ENCODE assay signal across 24 cellular contexts in the genomic region with DNA sequence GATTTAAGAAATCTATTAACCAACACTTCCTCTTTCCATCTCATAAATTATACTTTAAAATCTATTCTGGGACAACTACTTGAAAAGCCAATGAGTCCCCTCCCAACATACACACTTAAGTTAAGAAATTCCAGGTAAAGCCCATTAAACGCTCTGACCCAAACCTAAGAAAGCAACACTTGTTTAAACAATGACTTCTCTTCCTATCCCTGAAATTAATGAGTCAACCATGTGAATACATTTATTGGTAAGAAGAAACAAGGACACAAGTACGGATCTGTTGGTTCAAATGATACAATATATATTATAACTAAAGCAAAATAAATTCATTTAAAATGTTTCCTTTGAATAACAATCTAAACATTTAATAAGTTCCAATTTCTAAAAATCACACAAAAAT.
"Had no signal": no experiment of that assay in that cellular context is flagged by ENCODE, and none has a peak within 500 bp of the region (broad histone marks: within the 10 kb centered on the region; RNA-seq: fewer than 3 reads in every experiment).

No MANE protein-coding gene starts in this region.

- H3K4me1 ChIP-seq: left ventricle myocardium inferior, suprapubic skin, tibial artery, upper lobe of right lung, uterus had no signal

- H3K9me3 ChIP-seq: left ventricle myocardium inferior, ovary, suprapubic skin, thoracic aorta, tibial artery, upper lobe of right lung, uterus had no signal

- H3K27ac ChIP-seq: left ventricle myocardium inferior, ovary, skin epidermis, suprapubic skin, thoracic aorta, tibial artery, upper lobe of right lung, uterus had no signal

- DNase-seq: hypothalamus; immature natural killer cell; left cardiac atrium; left ventricle myocardium inferior; mesendoderm; naive B cell; natural killer cell; ovary; retina; right cardiac atrium; stimulated activated CD4-positive, alpha-beta T cell treated with anti-CD3 and anti-CD28 coated beads, Interleukin-12 subunit alpha, Interleukin-12 subunit beta, amount 100 ng/mL, for 4 hours; stimulated activated CD4-positive, alpha-beta T cell treated with anti-CD3 and anti-CD28 coated beads, Interleukin-15, amount 100 ng/mL, for 24 hours; stimulated activated CD4-positive, alpha-beta T cell treated with anti-CD3 and anti-CD28 coated beads, Interleukin-4, amount 100 ng/mL, for 24 hours; stimulated activated naive CD4-positive, alpha-beta T cell; tibial artery; trophoblast cell; upper lobe of right lung; uterus had no signal

- H3K36me3 ChIP-seq: left ventricle myocardium inferior, ovary, suprapubic skin, thoracic aorta, tibial artery, upper lobe of right lung, uterus had no signal

- H3K27me3 ChIP-seq: ovary, suprapubic skin, tibial artery, upper lobe of right lung, uterus had no signal

- H3K4me3 ChIP-seq: left ventricle myocardium inferior, lung, ovary, skin epidermis, suprapubic skin, thoracic aorta, tibial artery, upper lobe of right lung, uterus had no signal

- ATAC-seq: left cardiac atrium; natural killer cell; right cardiac atrium; sciatic nerve; stimulated activated effector memory CD8-positive, alpha-beta T cell treated with anti-CD3 and anti-CD28 coated beads, Interleukin-12 subunit alpha, Interleukin-12 subunit beta, amount 100 ng/mL, for 72 hours; upper lobe of right lung had no signal
